ENCODE assay signal across 22 cellular contexts in genomic region chr17:51479303-51479702, GRCh38.
"Had no signal": no experiment of that assay in that cellular context is flagged by ENCODE, and none has a peak within 500 bp of the region (broad histone marks: within the 10 kb centered on the region; RNA-seq: fewer than 3 reads in every experiment).

No MANE protein-coding gene starts in this region.

- H3K27ac ChIP-seq: KMS-11, PC-9, Peyer's patch, SJCRH30 had no signal

- H3K27me3 ChIP-seq: Peyer's patch, SJCRH30 had no signal

- H3K9me3 ChIP-seq: SJCRH30 had no signal

- H3K36me3 ChIP-seq: Peyer's patch, SJCRH30 had no signal

- H3K4me3 ChIP-seq: K562, PC-9, Peyer's patch, SJCRH30 had no signal

- H3K4me1 ChIP-seq: Peyer's patch, SJCRH30 had no signal

- H3K9ac ChIP-seq: KMS-11 had no signal

- H3K4me2 ChIP-seq: KMS-11, PC-9 had no signal

- ATAC-seq: HepG2, K562, Right ventricle myocardium inferior, SK-N-SH treated with all-trans-retinoic acid at 6 μM for 48 hours had no signal

- H2AFZ ChIP-seq: PC-9 had no signal

- FAIRE-seq: HepG2, K562 had no signal

- DNase-seq: IMR-90, Kasumi-1, MM.1S, NCI-H1092 treated with DMSO at 0.1 percent for 48 hours, NCI-H1436, NCI-H187, NCI-H2029, NCI-H2081 treated with DMSO at 0.1 percent for 48 hours, NCI-H2227 treated with DMSO at 0.1 percent for 48 hours, NCI-H524, NCI-H526 treated with DMSO at 0.1 percent for 48 hours, NCI-H748 treated with DMSO at 0.1 percent for 48 hours, OCI-M1, PC-9, Peyer's patch, SHP77 treated with DMSO at 0.1 percent for 48 hours, SJCRH30 had no signal
